Comparison of ENCODE assay signal across 8 cellular contexts in the genomic region with DNA sequence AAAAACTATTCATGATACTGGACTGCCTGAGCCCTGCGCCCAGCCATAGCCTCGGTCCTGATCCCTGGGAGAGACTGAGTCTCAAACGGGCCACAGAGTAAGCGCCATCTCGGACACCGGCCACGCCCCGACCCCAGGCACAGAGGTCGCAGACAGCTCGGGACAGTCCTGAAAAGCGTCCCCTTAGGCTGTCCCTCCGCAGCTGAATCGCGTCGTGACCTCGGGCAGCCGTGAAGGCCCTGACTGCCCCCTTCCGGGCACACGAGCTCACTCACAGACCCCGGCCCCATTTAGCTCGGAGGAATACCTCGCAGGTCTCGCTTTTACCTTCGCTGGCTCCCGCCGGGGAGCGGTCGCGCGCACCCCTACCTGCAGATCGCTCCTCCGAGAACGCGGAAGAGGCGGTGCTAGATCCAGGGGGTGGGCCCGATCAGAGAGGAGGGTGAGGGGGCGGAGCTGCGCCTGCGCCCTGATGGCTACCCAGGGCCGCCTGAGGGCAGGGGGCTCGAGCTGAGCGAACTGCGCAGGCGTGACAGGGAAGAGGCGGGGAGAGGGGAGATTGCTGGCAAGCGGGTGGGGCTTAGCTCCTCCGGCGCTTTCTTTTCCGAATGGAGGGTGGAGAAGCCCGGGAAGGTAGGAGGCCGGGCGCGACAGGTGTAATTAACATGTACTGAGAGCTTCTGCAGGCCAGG. TPM values are rescaled to one million over a fixed set of nuclear protein-coding genes. Genes with fewer than 3 reads are reported as not detected.
DNase-seq lines count a peak whose midpoint lies in the region; ATAC-seq and TF ChIP-seq lines count a peak whose summit lies in the region.

A gene (minus strand): TSS at position 411 of the 692 bp plus-strand sequence. CDS start 20,941 bp downstream, outside the sequence.

- H3K4me1 ChIP-seq in GM23338 (ENCODE audit: insufficient read depth) = peaks cover 12% of the 10 kb centered on the region

- peak within 1 kb of the TSS; percentile 94 for H2AFZ ChIP-seq in GM23338

- peak within 1 kb of the TSS; percentile 92 for H3K27ac Mint-ChIP-seq in GM23338
- peak within 1 kb of the TSS; percentile 73 to 92 for H3K27ac Mint-ChIP-seq in natural killer cell treated with Interleukin-12 subunit alpha and Interleukin-12 subunit beta and Interleukin-15 and Interleukin-18, amount 100 ng/mL, for 72 hours

- H3K27me3 ChIP-seq in GM23338 (ENCODE audit: insufficient read depth) = no peaks in the 10 kb centered on the region

- peaks cover 7% of the 10 kb centered on the region for H3K36me3 Mint-ChIP-seq in GM23338 (ENCODE audit: low read depth)
- no peaks in the 10 kb centered on the region for H3K36me3 Mint-ChIP-seq in natural killer cell treated with Interleukin-12 subunit alpha and Interleukin-12 subunit beta and Interleukin-15 and Interleukin-18, amount 100 ng/mL, for 72 hours

- peak; percentile 43 to 62 for TF ChIP-seq CTCF in GM23338 (conservative IDR thresholded peaks at IDR 0.05; ENCODE audit: low read depth in 2 of 2)

- H3K4me3 ChIP-seq in GM23338 = peak within 1 kb of the TSS; percentile 68

- H3K36me3 ChIP-seq in GM23338 (ENCODE audit: insufficient read depth) = no peaks in the 10 kb centered on the region

- H3K9me3 Mint-ChIP-seq in GM23338 = no peaks in the 10 kb centered on the region
- no peaks in the 10 kb centered on the region for H3K9me3 Mint-ChIP-seq in natural killer cell treated with Interleukin-12 subunit alpha and Interleukin-12 subunit beta and Interleukin-15 and Interleukin-18, amount 100 ng/mL, for 72 hours

- peak within 1 kb of the TSS; percentile 91 for H3K4me2 ChIP-seq in GM23338

- no peaks in the 10 kb centered on the region for H4K20me1 ChIP-seq in GM23338 (replicated peaks; ENCODE audit: insufficient read depth)

- H3K27ac ChIP-seq in GM23338 (ENCODE audit: low read depth) = no peak within 1 kb of the TSS

- no peaks in the 10 kb centered on the region for H3F3A ChIP-seq in GM23338 (replicated peaks; ENCODE audit: low read depth)

- no peaks in the 10 kb centered on the region for H3K9me2 ChIP-seq in GM23338 (ENCODE audit: insufficient read depth)

- peaks cover 24% of the 10 kb centered on the region for H3K4me1 Mint-ChIP-seq in GM23338
- peaks cover 52 to 57% of the 10 kb centered on the region in 2 donors for H3K4me1 Mint-ChIP-seq in natural killer cell treated with Interleukin-12 subunit alpha and Interleukin-12 subunit beta and Interleukin-15 and Interleukin-18, amount 100 ng/mL, for 72 hours (ENCODE audit: low read depth in 2 of 2)

- DNase-seq in EL (peak; percentile 95), GM23338 (ENCODE audit: low spot score) (peak; percentile 99), LHCN-M2 (ENCODE audit: low read depth) (peak; percentile 86), SHP77 (lab: John Stamatoyannopoulos, UW) (peak; percentile 90 to 91), fibroblast of peridontal ligament (ENCODE audit: extremely low read depth) (peak; percentile 91)
- DNase-seq in activated effector memory CD4-positive, alpha-beta T cell treated with Interleukin-2 at 50 U/mL for 16 hours = peak; percentile 98
- DNase-seq in natural killer cell treated with Interleukin-12 subunit alpha and Interleukin-12 subunit beta and Interleukin-15 and Interleukin-18, amount 100 ng/mL, for 72 hours (ENCODE audit: low spot score) = peak; percentile 98
- peak; percentile 99 for DNase-seq in stimulated activated naive CD8-positive, alpha-beta T cell treated with anti-CD3 and anti-CD28 coated beads, Interleukin-15, Interleukin-2, amounts not matched to agents 100 U/mL and 50 U/mL, for 24 hours

- H3K4me3 Mint-ChIP-seq in GM23338 = peak within 1 kb of the TSS; percentile 90
- H3K4me3 Mint-ChIP-seq in natural killer cell treated with Interleukin-12 subunit alpha and Interleukin-12 subunit beta and Interleukin-15 and Interleukin-18, amount 100 ng/mL, for 72 hours = peak within 1 kb of the TSS; percentile 95

- H3K79me2 ChIP-seq in GM23338 (replicated peaks; ENCODE audit: insufficient read depth) = no peaks in the 10 kb centered on the region

- peaks cover 19% of the 10 kb centered on the region for H3K27me3 Mint-ChIP-seq in GM23338 (ENCODE audit: insufficient read depth, low read depth, poor library complexity)
- H3K27me3 Mint-ChIP-seq in natural killer cell treated with Interleukin-12 subunit alpha and Interleukin-12 subunit beta and Interleukin-15 and Interleukin-18, amount 100 ng/mL, for 72 hours = no peaks in the 10 kb centered on the region

- peak; percentile 93 for ATAC-seq in GM23338
- peak; percentile 98 to 99 for ATAC-seq in natural killer cell treated with Interleukin-12 subunit alpha and Interleukin-12 subunit beta and Interleukin-15 and Interleukin-18, amount 100 ng/mL, for 72 hours
- ATAC-seq in stimulated activated naive CD8-positive, alpha-beta T cell treated with anti-CD3 and anti-CD28 coated beads, Interleukin-15, Interleukin-2, amounts not matched to agents 100 U/mL and 50 U/mL, for 24 hours = peak; percentile 97

TF ChIP-seq in GM23338, 12 proteins besides CTCF, POLR2A, EP300 and RAD21:
- TF ChIP-seq, protein P1, sequence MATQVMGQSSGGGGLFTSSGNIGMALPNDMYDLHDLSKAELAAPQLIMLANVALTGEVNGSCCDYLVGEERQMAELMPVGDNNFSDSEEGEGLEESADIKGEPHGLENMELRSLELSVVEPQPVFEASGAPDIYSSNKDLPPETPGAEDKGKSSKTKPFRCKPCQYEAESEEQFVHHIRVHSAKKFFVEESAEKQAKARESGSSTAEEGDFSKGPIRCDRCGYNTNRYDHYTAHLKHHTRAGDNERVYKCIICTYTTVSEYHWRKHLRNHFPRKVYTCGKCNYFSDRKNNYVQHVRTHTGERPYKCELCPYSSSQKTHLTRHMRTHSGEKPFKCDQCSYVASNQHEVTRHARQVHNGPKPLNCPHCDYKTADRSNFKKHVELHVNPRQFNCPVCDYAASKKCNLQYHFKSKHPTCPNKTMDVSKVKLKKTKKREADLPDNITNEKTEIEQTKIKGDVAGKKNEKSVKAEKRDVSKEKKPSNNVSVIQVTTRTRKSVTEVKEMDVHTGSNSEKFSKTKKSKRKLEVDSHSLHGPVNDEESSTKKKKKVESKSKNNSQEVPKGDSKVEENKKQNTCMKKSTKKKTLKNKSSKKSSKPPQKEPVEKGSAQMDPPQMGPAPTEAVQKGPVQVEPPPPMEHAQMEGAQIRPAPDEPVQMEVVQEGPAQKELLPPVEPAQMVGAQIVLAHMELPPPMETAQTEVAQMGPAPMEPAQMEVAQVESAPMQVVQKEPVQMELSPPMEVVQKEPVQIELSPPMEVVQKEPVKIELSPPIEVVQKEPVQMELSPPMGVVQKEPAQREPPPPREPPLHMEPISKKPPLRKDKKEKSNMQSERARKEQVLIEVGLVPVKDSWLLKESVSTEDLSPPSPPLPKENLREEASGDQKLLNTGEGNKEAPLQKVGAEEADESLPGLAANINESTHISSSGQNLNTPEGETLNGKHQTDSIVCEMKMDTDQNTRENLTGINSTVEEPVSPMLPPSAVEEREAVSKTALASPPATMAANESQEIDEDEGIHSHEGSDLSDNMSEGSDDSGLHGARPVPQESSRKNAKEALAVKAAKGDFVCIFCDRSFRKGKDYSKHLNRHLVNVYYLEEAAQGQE (IDR thresholded peaks at IDR 0.05; ENCODE audit: unreplicated experiment) = no peak
- TF ChIP-seq CREB1 (CRISPR knock-in tag; IDR thresholded peaks at IDR 0.05; ENCODE audit: low read depth) (peak; percentile 15; the same call in 1 of the 2 replicates), POLR2AphosphoS5 (IDR thresholded peaks at IDR 0.05; ENCODE audit: low read depth) (peak; percentile 91)

RNA-seq across cellular contexts. Expression of the gene that starts here (rescaled TPM):
- total RNA-seq in GM23338 (2014; rRNA removed; shearing (Covaris generic)) = 9.7 and 11.8 TPM in 2 replicates
- polyA plus RNA-seq in GM23338 (2016; fragmentation: Nextera tagmentation; extraction: Ambion mirVana) = 15.3 and 20.5 TPM in 2 replicates
- 7.3 and 12.6 TPM in 2 replicates for total RNA-seq in LHCN-M2 (2014; rRNA removed)
- 18.9 TPM for polyA plus RNA-seq in LHCN-M2 (2012)
- 10 to 100 TPM; 63.7 to 89.9 TPM for total RNA-seq in natural killer cell treated with Interleukin-12 subunit alpha and Interleukin-12 subunit beta and Interleukin-15 and Interleukin-18, amount 100 ng/mL, for 72 hours
